In genomic region chr5:140725799-140726471, GRCh38 we compare ENCODE assay signal across 1 cellular context.
A peak's percentile ranks its signal among the peaks of the same experiment; 100 is the strongest.
TF ChIP-seq lines count a peak whose summit lies in the region.

No MANE protein-coding gene starts in this region.

TF ChIP-seq in HepG2, 621 proteins besides CTCF, POLR2A, EP300 and RAD21 (continued from another document and continues in another):
- TF ChIP-seq ZFP82 (CRISPR knock-in tag; IDR thresholded peaks at IDR 0.05; ENCODE audit: borderline replicate concordance) (0 out of 2 replicates have a peak, but pooled peaks have one; percentile 45), ZNF879 (CRISPR knock-in tag; IDR thresholded peaks at IDR 0.05) (no peak), TRIM22 (IDR thresholded peaks at IDR 0.05) (no peak), HNRNPK (IDR thresholded peaks at IDR 0.05; ENCODE audit: low read depth, low read length, poor library complexity, severe bottlenecking) (no peak), ZNF878 (CRISPR knock-in tag; IDR thresholded peaks at IDR 0.05) (peak; percentile 89), ZNF552 (CRISPR knock-in tag; IDR thresholded peaks at IDR 0.05; ENCODE audit: borderline replicate concordance) (no peak), ZNF101 (CRISPR knock-in tag; IDR thresholded peaks at IDR 0.05; ENCODE audit: borderline replicate concordance, low read depth) (no peak), GFI1 (CRISPR knock-in tag; IDR thresholded peaks at IDR 0.05; ENCODE audit: borderline replicate concordance) (0 out of 2 replicates have a peak, but pooled peaks have one; percentile 45), STAT6 (CRISPR knock-in tag; IDR thresholded peaks at IDR 0.05; ENCODE audit: borderline replicate concordance) (peak; percentile 36; the same call in 1 of the 2 replicates), PLRG1 (conservative IDR thresholded peaks at IDR 0.05) (no peak), ZNF17 (CRISPR knock-in tag; IDR thresholded peaks at IDR 0.05) (no peak), HOXA5 (CRISPR knock-in tag; IDR thresholded peaks at IDR 0.05) (peak; percentile 80; the same call in 1 of the 2 replicates), DPF2 (CRISPR knock-in tag; IDR thresholded peaks at IDR 0.05; ENCODE audit: borderline replicate concordance, low read depth) (no peak), SNAI1 (CRISPR knock-in tag; IDR thresholded peaks at IDR 0.05; ENCODE audit: borderline replicate concordance) (no peak), TRAFD1 (CRISPR knock-in tag; IDR thresholded peaks at IDR 0.05; ENCODE audit: borderline replicate concordance) (no peak), USF2 (IDR thresholded peaks at IDR 0.05; ENCODE audit: low read depth, low read length) (no peak), USF2 (CRISPR knock-in tag; IDR thresholded peaks at IDR 0.05; ENCODE audit: borderline replicate concordance) (no peak), PLSCR1 (CRISPR knock-in tag; IDR thresholded peaks at IDR 0.05; ENCODE audit: borderline replicate concordance) (no peak), ZNF773 (CRISPR knock-in tag; IDR thresholded peaks at IDR 0.05; ENCODE audit: borderline replicate concordance) (no peak), ARNTL (CRISPR knock-in tag; IDR thresholded peaks at IDR 0.05) (no peak), NFE2L2 (IDR thresholded peaks at IDR 0.05; ENCODE audit: low read length) (no peak), KAT7 (CRISPR knock-in tag; IDR thresholded peaks at IDR 0.05; ENCODE audit: borderline replicate concordance) (no peak), GABPB1 (CRISPR knock-in tag; IDR thresholded peaks at IDR 0.05) (no peak), FOXK2 (IDR thresholded peaks at IDR 0.05) (no peak), CSRNP1 (CRISPR knock-in tag; IDR thresholded peaks at IDR 0.05) (no peak), MIER2 (CRISPR knock-in tag; IDR thresholded peaks at IDR 0.05) (peak; percentile 92), ZNF276 (CRISPR knock-in tag; IDR thresholded peaks at IDR 0.05; ENCODE audit: low read depth) (no peak), ZNF205 (CRISPR knock-in tag; IDR thresholded peaks at IDR 0.05) (peak; percentile 82), E2F5 (CRISPR knock-in tag; conservative IDR thresholded peaks at IDR 0.05) (no peak), CREB3 (CRISPR knock-in tag; IDR thresholded peaks at IDR 0.05) (no peak), RFX1 (IDR thresholded peaks at IDR 0.05) (no peak), NFKB2 (CRISPR knock-in tag; IDR thresholded peaks at IDR 0.05; ENCODE audit: borderline replicate concordance) (no peak), ZNF615 (CRISPR knock-in tag; IDR thresholded peaks at IDR 0.05; ENCODE audit: borderline replicate concordance) (0 out of 2 replicates have a peak, but pooled peaks have one; percentile 30), ZNF569 (CRISPR knock-in tag; IDR thresholded peaks at IDR 0.05; ENCODE audit: borderline replicate concordance) (no peak), MED13 (CRISPR knock-in tag; IDR thresholded peaks at IDR 0.05) (peak; percentile 47; the same call in 1 of the 2 replicates), ZNF460 (CRISPR knock-in tag; IDR thresholded peaks at IDR 0.05; ENCODE audit: borderline replicate concordance) (no peak; the same call in 1 of the 2 replicates), TEAD3 (CRISPR knock-in tag; optimal IDR thresholded peaks at IDR 0.05; ENCODE audit: borderline replicate concordance) (no peak), ZNF646 (CRISPR knock-in tag; IDR thresholded peaks at IDR 0.05) (no peak), SIN3A (IDR thresholded peaks at IDR 0.05; ENCODE audit: borderline replicate concordance, low read depth, low read length) (no peak)
